Comparison of ENCODE assay signal across 1 cellular context in genomic region chr1:45836451-45836850, GRCh38.
TF ChIP-seq lines count a peak whose summit lies in the region.

No MANE protein-coding gene starts in this region.

TF ChIP-seq in K562, 482 proteins besides CTCF, POLR2A, EP300 and RAD21 (continued from another document):
- TF ChIP-seq ZBED1 (IDR thresholded peaks at IDR 0.05), result no peak
- TF ChIP-seq PYGO2 (tag; IDR thresholded peaks at IDR 0.05), result no peak
